8 cellular contexts compared by ENCODE assay signal in the genomic region with DNA sequence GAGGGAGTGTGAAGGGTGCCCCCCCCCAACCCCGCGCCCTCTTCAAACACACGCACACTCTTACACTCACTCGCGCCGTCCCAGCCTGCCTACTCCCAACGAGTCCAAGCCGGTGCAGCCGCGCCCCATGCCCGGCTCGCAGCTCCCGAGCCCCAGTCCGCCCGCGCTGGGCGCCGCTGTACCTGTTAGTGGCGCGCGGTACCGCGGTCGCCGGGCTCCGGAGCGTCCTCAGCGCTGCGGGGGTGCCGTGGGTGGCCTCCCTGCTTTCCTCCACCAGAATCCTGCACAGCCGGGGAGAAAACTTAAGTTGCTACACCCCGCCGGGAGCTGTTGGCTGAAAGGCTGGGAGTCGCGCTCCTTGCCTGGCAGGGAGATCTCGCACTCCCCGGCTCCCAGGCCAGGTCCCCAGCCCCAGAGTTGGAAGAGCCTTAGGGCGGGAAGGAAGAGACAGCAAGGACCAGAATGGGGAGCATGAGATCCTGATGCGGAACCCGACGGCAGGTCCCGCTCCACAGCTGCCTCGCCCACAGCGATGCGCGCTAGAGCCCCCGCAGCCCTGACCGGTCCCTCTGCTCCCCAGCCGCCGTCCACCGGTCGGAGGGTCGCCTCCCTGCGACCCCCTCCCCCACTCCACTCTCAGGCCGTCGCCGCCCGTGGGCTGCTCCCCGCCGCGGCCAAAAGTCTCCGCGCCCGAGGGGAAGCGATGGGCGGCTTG. TPM values are rescaled to one million over a fixed set of nuclear protein-coding genes. Genes with fewer than 3 reads are reported as not detected.
A peak's percentile ranks its signal among the peaks of the same experiment; 100 is the strongest.
DNase-seq lines count a peak whose midpoint lies in the region; ATAC-seq and TF ChIP-seq lines count a peak whose summit lies in the region.

No MANE protein-coding gene starts in this region.

- no peak for TF ChIP-seq CTCF in AG04449 (IDR thresholded peaks at IDR 0.05; ENCODE audit: insufficient read depth, low read length, missing control alignments)

- no peak for DNase-seq in AG04449 (ENCODE audit: low read depth, low spot score)
- DNase-seq in OCI-M1 (lab: John Stamatoyannopoulos, UW): peak; percentile 76
- peak; percentile 41 for DNase-seq in activated naive CD4-positive, alpha-beta T cell treated with anti-CD3 and anti-CD28 coated beads, Interleukin-2, amount 50 U/mL, for 16 hours
- DNase-seq in left cardiac atrium: peak; percentile 67
- DNase-seq in sciatic nerve (ENCODE audit: low spot score): peak; percentile 62
- DNase-seq in SHP77 treated with DMSO at 0.1 percent for 48 hours (lab: John Stamatoyannopoulos, UW): no peak

- intact Hi-C loops in left cardiac atrium (cut with DNase I) (no loop called here), sciatic nerve (cut with DNase I) (no loop called here)

- peak overlapping the region; percentile 54 for H3K4me3 ChIP-seq in AG04449 (ENCODE audit: low read depth, low read length)

- CTCF ChIA-PET in AG04449 (lab: Yijun Ruan, JAX): interaction anchor here (0.7 to 1.4 kb wide), 5 partner anchors 14 to 195 kb away, joined by 3 to 4 read pairs (median 3); no protein-coding TSS in a partner anchor

- POLR2A ChIA-PET in AG04449 (lab: Yijun Ruan, JAX): no interaction called here

- ATAC-seq in GM21367 (IDR thresholded peaks at IDR 0.05; ENCODE audit: unreplicated experiment): peak; percentile 33
- peak; percentile 71 to 89 for ATAC-seq in left cardiac atrium
- peak; percentile 81 for ATAC-seq in sciatic nerve
- ATAC-seq in GM21360 (IDR thresholded peaks at IDR 0.05; ENCODE audit: unreplicated experiment): no peak

RNA-seq across cellular contexts. Expression of gene ST8SIA6, which starts 0.9 kb away (rescaled TPM):
- total RNA-seq in left cardiac atrium (10 to 100 TPM in 1 of 2 donors, 1 to 10 TPM in 1; 3.6 to 11.0 TPM), sciatic nerve (2.5 TPM)

Comparison
In these comparisons a context has a peak if more than half of its experiments do, and no peak if none do; other contexts are left out.
1. DNase-seq: peak in OCI-M1 (single experiment), activated naive CD4-positive, alpha-beta T cell treated with anti-CD3 and anti-CD28 coated beads, Interleukin-2, amount 50 U/mL, for 16 hours (single experiment), left cardiac atrium (single experiment) and sciatic nerve (single experiment); none in AG04449 (single experiment) and SHP77 treated with DMSO at 0.1 percent for 48 hours (single experiment).